13 cellular contexts compared by ENCODE assay signal in genomic region chr3:78765671-78766485, GRCh38.
DNase-seq lines count a peak whose midpoint lies in the region; ATAC-seq and TF ChIP-seq lines count a peak whose summit lies in the region.
"Had no signal": no experiment of that assay in that cellular context is flagged by ENCODE, and none has a peak within 500 bp of the region (broad histone marks: within the 10 kb centered on the region; RNA-seq: fewer than 3 reads in every experiment).

No MANE protein-coding gene starts in this region.

- no peak overlapping the region for H3K23ac ChIP-seq in mesendoderm (ENCODE audit: low read length)

- no peak overlapping the region for H3K18ac ChIP-seq in mesendoderm (ENCODE audit: low read length)

- H2BK120ac ChIP-seq in mesendoderm (ENCODE audit: low read depth, low read length): no peak overlapping the region

- no peak overlapping the region for H3K9ac ChIP-seq in mesendoderm (ENCODE audit: low read length)

- H4K5ac ChIP-seq in mesendoderm (ENCODE audit: low read length): no peak overlapping the region

- no peak for TF ChIP-seq POLR2A in body of pancreas (IDR thresholded peaks at IDR 0.05)

- no peaks in the 10 kb centered on the region for H3K79me1 ChIP-seq in mesendoderm (ENCODE audit: low read length)

- H3K4ac ChIP-seq in mesendoderm (ENCODE audit: low read depth, low read length): no peak overlapping the region

- H3K4me3 ChIP-seq in BJ (ENCODE audit: low read depth, low read length): no peak overlapping the region
- no peak overlapping the region for H3K4me3 ChIP-seq in foreskin fibroblast (ENCODE audit: low read depth in 1 of 2, low read length in 2 of 2)
- no peak overlapping the region for H3K4me3 ChIP-seq in mesendoderm (ENCODE audit: low read length)
- no peak overlapping the region for H3K4me3 ChIP-seq in body of pancreas
- H3K4me3 ChIP-seq: esophagus muscularis mucosa had no signal

- POLR2A ChIA-PET in BJ (lab: Charles Lee): no interaction called here

- no peak overlapping the region for H3K56ac ChIP-seq in mesendoderm (ENCODE audit: low read length)

- intact Hi-C loops in body of pancreas (cut with DNase I): no loop called here

- no peak overlapping the region for H3K27ac ChIP-seq in mesendoderm (ENCODE audit: low read depth, low read length)
- no peak overlapping the region for H3K27ac ChIP-seq in body of pancreas
- H3K27ac ChIP-seq: esophagus muscularis mucosa had no signal

- TF ChIP-seq CTCF in BJ (IDR thresholded peaks at IDR 0.05; ENCODE audit: insufficient read depth, low read depth, low read length) (no peak), foreskin fibroblast (IDR thresholded peaks at IDR 0.05; ENCODE audit: low read depth, low read length) (no peak), body of pancreas (IDR thresholded peaks at IDR 0.05) (no peak)

- H4K8ac ChIP-seq in mesendoderm (ENCODE audit: low read depth, low read length): no peak overlapping the region

- H3K9me3 ChIP-seq in body of pancreas: no peaks in the 10 kb centered on the region
- H3K9me3 ChIP-seq: esophagus muscularis mucosa had no signal

- H3K4me1 ChIP-seq in mesendoderm (ENCODE audit: control insufficient read depth, low read depth, low read length) (no peaks in the 10 kb centered on the region), body of pancreas (peaks cover 12% of the 10 kb centered on the region)
- H3K4me1 ChIP-seq: esophagus muscularis mucosa had no signal

- no peaks in the 10 kb centered on the region for H3K79me2 ChIP-seq in mesendoderm (ENCODE audit: control insufficient read depth, insufficient read depth, low read length)

- H2AK5ac ChIP-seq in mesendoderm (ENCODE audit: low read length): no peak overlapping the region

- no peaks in the 10 kb centered on the region for H3K36me3 ChIP-seq in BJ (ENCODE audit: control insufficient read depth, insufficient read depth, low read length)
- H3K36me3 ChIP-seq in mesendoderm (ENCODE audit: control insufficient read depth, insufficient read depth, low read length): no peaks in the 10 kb centered on the region
- H3K36me3 ChIP-seq in body of pancreas (replicated peaks in 1 of 2; ENCODE audit: insufficient read depth in 1 of 2, low read depth in 2 of 2): no peaks in the 10 kb centered on the region
- H3K36me3 ChIP-seq: esophagus muscularis mucosa had no signal

- no CpG with 5 or more reads among the region's 5 CpGs for WGBS in mesendoderm (ENCODE audit: extremely low coverage, insufficient coverage, low lambda C conversion rate)
- WGBS in body of pancreas, 2 donors: 34 to 35% methylated on average over 5 of the region's 5 CpGs

- no peak overlapping the region for H3K4me2 ChIP-seq in mesendoderm (ENCODE audit: low read length)

- CTCF ChIA-PET in BJ (lab: Yijun Ruan, JAX): no interaction called here

- peak; percentile 16 for DNase-seq in BJ (ENCODE audit: low read depth)
- peak in 2 of 3 experiments; percentile 17 to 73 for DNase-seq in NCI-H1417 (lab: John Stamatoyannopoulos, UW)
- DNase-seq in NCI-H82 (lab: John Stamatoyannopoulos, UW): peak; percentile 81
- DNase-seq in foreskin fibroblast: peak; percentile 26 to 50
- no peak for DNase-seq in nucleus accumbens (lab: John Stamatoyannopoulos, UW)
- no peak for DNase-seq in mesendoderm
- no peak for DNase-seq in H4 (ENCODE audit: low spot score)
- DNase-seq in body of pancreas: no peak
- DNase-seq: DND-41; RPMI8226; stimulated activated naive CD4-positive, alpha-beta T cell treated with Interleukin-2 at 50 U/mL for 16 hours had no signal

- H3K27me3 ChIP-seq in BJ (ENCODE audit: control insufficient read depth, insufficient read depth, low read length) (no peaks in the 10 kb centered on the region), mesendoderm (ENCODE audit: insufficient read depth, low read length, poor library complexity) (no peaks in the 10 kb centered on the region), body of pancreas (no peaks in the 10 kb centered on the region)
- H3K27me3 ChIP-seq: esophagus muscularis mucosa had no signal

- ATAC-seq in body of pancreas: no peak
- ATAC-seq: activated naive CD4-positive, alpha-beta T cell treated with anti-CD3 and anti-CD28 coated beads, Interleukin-2, amount 50 U/mL, for 72 hours had no signal

- H2BK5ac ChIP-seq in mesendoderm (ENCODE audit: low read length): no peak overlapping the region

- no peak overlapping the region for H2BK15ac ChIP-seq in mesendoderm (replicated peaks; ENCODE audit: low read depth)

Comparison
In these comparisons a context has a peak if more than half of its experiments do, and no peak if none do; other contexts are left out.
1. DNase-seq: peak in BJ (single experiment), NCI-H1417 (2 of 3), NCI-H82 (single experiment) and foreskin fibroblast (2 of 2); none in nucleus accumbens (0 of 56), mesendoderm (single experiment), H4 (single experiment) and body of pancreas (0 of 4).